ENCODE assay signal across 20 cellular contexts in genomic region chr2:101881131-101881530, GRCh38.
"Had no signal": no experiment of that assay in that cellular context is flagged by ENCODE, and none has a peak within 500 bp of the region (broad histone marks: within the 10 kb centered on the region; RNA-seq: fewer than 3 reads in every experiment).

No MANE protein-coding gene starts in this region.

- ATAC-seq: activated naive CD4-positive, alpha-beta T cell treated with anti-CD3 and anti-CD28 coated beads, Interleukin-2, amount 50 U/mL, for 72 hours; activated T-helper 17 cell treated with anti-CD3 and anti-CD28 coated beads, Interleukin-2, amount 50 U/mL, for 72 hours; foreskin keratinocyte; left lobe of liver; lower lobe of right lung; naive thymus-derived CD4-positive, alpha-beta T cell; sciatic nerve; stimulated activated effector memory CD8-positive, alpha-beta T cell treated with anti-CD3 and anti-CD28 coated beads, Interleukin-12 subunit alpha, Interleukin-12 subunit beta, amount 100 ng/mL, for 72 hours had no signal

- DNase-seq: activated CD8-positive, alpha-beta memory T cell treated with anti-CD3 and anti-CD28 coated beads for 24 hours; activated CD8-positive, alpha-beta memory T cell treated with anti-CD3 and anti-CD28 coated beads, Interleukin-2, amount 50 U/mL, for 4 hours; activated T-cell treated with anti-CD3 and anti-CD28 coated beads, Interleukin-2, amount 50 U/mL, for 24 hours; dorsolateral prefrontal cortex; foreskin keratinocyte; immature natural killer cell; lower lobe of right lung; naive thymus-derived CD4-positive, alpha-beta T cell; occipital lobe; small intestine; stimulated activated CD4-positive, alpha-beta T cell treated with anti-CD3 and anti-CD28 coated beads, Interleukin-2, amount 100 ng/mL, for 24 hours; testis; trophoblast cell; uterus; WERI-Rb-1 had no signal

- H3K9me3 ChIP-seq: lower lobe of right lung, testis, uterus had no signal

- H3K4me3 ChIP-seq: dorsolateral prefrontal cortex, lower lobe of right lung, testis, uterus had no signal

- H3K27me3 ChIP-seq: dorsolateral prefrontal cortex, foreskin keratinocyte, testis, uterus had no signal

- H3K27ac ChIP-seq: foreskin keratinocyte, lower lobe of right lung, testis, WERI-Rb-1 had no signal

- H3K36me3 ChIP-seq: uterus had no signal

- H3K4me1 ChIP-seq: testis had no signal
